Comparison of ENCODE assay signal across 29 cellular contexts in the genomic region with DNA sequence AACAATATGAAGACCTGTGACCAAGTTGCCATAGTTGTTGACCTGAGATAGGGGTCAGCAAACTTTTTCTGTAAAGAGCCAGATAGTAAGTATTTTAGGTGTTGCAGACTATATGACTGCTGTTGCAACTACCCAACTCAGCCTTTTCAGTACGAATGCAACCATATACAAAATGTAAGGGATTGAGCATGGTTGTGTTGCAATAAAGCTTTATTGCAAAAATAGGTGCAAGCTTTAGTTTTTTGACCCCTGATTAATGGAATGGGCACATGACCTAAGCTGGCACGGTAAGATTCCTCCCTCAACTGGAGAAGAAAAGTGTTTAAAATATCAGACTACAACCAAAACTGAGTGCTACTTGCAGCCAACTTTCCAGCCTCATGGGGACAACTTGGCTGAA.
"Had no signal": no experiment of that assay in that cellular context is flagged by ENCODE, and none has a peak within 500 bp of the region (broad histone marks: within the 10 kb centered on the region; RNA-seq: fewer than 3 reads in every experiment).

No MANE protein-coding gene starts in this region.

- H3K4me3 ChIP-seq: stomach, suprapubic skin, testis, thoracic aorta, thyroid gland, tibial artery, tibial nerve, transverse colon, upper lobe of left lung, upper lobe of right lung, uterus, vagina had no signal

- H3K36me3 ChIP-seq: stomach, suprapubic skin, thoracic aorta, thyroid gland, tibial artery, tibial nerve, transverse colon, upper lobe of left lung, upper lobe of right lung, uterus, vagina had no signal

- H3K27ac Mint-ChIP-seq: stimulated activated effector memory CD8-positive, alpha-beta T cell treated with anti-CD3 and anti-CD28 coated beads, Interleukin-12 subunit alpha, Interleukin-12 subunit beta, amount 100 ng/mL, for 72 hours; stimulated activated memory B cell treated with anti-CD40 and anti-IgM and Interleukin-4, amounts not matched to agents 10 μg/mL and 1 μg/mL and 100 μg/mL, for 72 hours; stimulated activated naive B cell treated with anti-CD40 and anti-IgM and Interleukin-4, amounts not matched to agents 10 μg/mL and 1 μg/mL and 100 μg/mL, for 72 hours; stimulated activated naive CD8-positive, alpha-beta T cell treated with anti-CD3 and anti-CD28 coated beads, Interleukin-15, amount 100 ng/mL, for 72 hours; stimulated activated naive CD8-positive, alpha-beta T cell treated with anti-CD3 and anti-CD28 coated beads, Interleukin-15, Interleukin-2, amounts not matched to agents 100 ng/mL and 50 ng/mL, for 24 hours; type B pancreatic cell had no signal

- H3K36me3 Mint-ChIP-seq: stimulated activated effector memory CD8-positive, alpha-beta T cell treated with anti-CD3 and anti-CD28 coated beads, Interleukin-12 subunit alpha, Interleukin-12 subunit beta, amount 100 ng/mL, for 72 hours; stimulated activated memory B cell treated with anti-CD40 and anti-IgM and Interleukin-4, amounts not matched to agents 10 μg/mL and 1 μg/mL and 100 μg/mL, for 72 hours; stimulated activated naive B cell treated with anti-CD40 and anti-IgM and Interleukin-4, amounts not matched to agents 10 μg/mL and 1 μg/mL and 100 μg/mL, for 72 hours had no signal

- H3K9me3 ChIP-seq: stomach, suprapubic skin, testis, thoracic aorta, thyroid gland, tibial nerve, transverse colon, upper lobe of left lung, upper lobe of right lung, uterus, vagina had no signal

- H3K4me1 ChIP-seq: testis, thyroid gland, tibial nerve, upper lobe of right lung, uterus had no signal

- ATAC-seq: stimulated activated effector memory CD8-positive, alpha-beta T cell treated with anti-CD3 and anti-CD28 coated beads, Interleukin-12 subunit alpha, Interleukin-12 subunit beta, amount 100 ng/mL, for 72 hours; stimulated activated memory B cell treated with anti-CD40 and anti-IgM and Interleukin-4, amounts not matched to agents 10 μg/mL and 1 μg/mL and 100 μg/mL, for 72 hours; stimulated activated naive B cell treated with anti-CD40 and anti-IgM and Interleukin-4, amounts not matched to agents 10 μg/mL and 1 μg/mL and 100 μg/mL, for 72 hours; stimulated activated naive CD8-positive, alpha-beta T cell treated with anti-CD3 and anti-CD28 coated beads, Interleukin-15, amount 100 ng/mL, for 72 hours; stimulated activated naive CD8-positive, alpha-beta T cell treated with anti-CD3 and anti-CD28 coated beads, Interleukin-15, Interleukin-2, amounts not matched to agents 100 U/mL and 50 U/mL, for 24 hours; upper lobe of right lung had no signal

- H3K9me3 Mint-ChIP-seq: stimulated activated effector memory CD8-positive, alpha-beta T cell treated with anti-CD3 and anti-CD28 coated beads, Interleukin-12 subunit alpha, Interleukin-12 subunit beta, amount 100 ng/mL, for 72 hours; stimulated activated memory B cell treated with anti-CD40 and anti-IgM and Interleukin-4, amounts not matched to agents 10 μg/mL and 1 μg/mL and 100 μg/mL, for 72 hours; stimulated activated naive B cell treated with anti-CD40 and anti-IgM and Interleukin-4, amounts not matched to agents 10 μg/mL and 1 μg/mL and 100 μg/mL, for 72 hours; stimulated activated naive CD8-positive, alpha-beta T cell treated with anti-CD3 and anti-CD28 coated beads, Interleukin-15, amount 100 ng/mL, for 72 hours; stimulated activated naive CD8-positive, alpha-beta T cell treated with anti-CD3 and anti-CD28 coated beads, Interleukin-15, Interleukin-2, amounts not matched to agents 100 ng/mL and 50 ng/mL, for 24 hours had no signal

- H3K27me3 ChIP-seq: stomach, suprapubic skin, testis, thyroid gland, tibial artery, tibial nerve, transverse colon, upper lobe of left lung, upper lobe of right lung, uterus, vagina had no signal

- H3K4me3 Mint-ChIP-seq: stimulated activated effector memory CD8-positive, alpha-beta T cell treated with anti-CD3 and anti-CD28 coated beads, Interleukin-12 subunit alpha, Interleukin-12 subunit beta, amount 100 ng/mL, for 72 hours; stimulated activated memory B cell treated with anti-CD40 and anti-IgM and Interleukin-4, amounts not matched to agents 10 μg/mL and 1 μg/mL and 100 μg/mL, for 72 hours; stimulated activated naive B cell treated with anti-CD40 and anti-IgM and Interleukin-4, amounts not matched to agents 10 μg/mL and 1 μg/mL and 100 μg/mL, for 72 hours; stimulated activated naive CD8-positive, alpha-beta T cell treated with anti-CD3 and anti-CD28 coated beads, Interleukin-15, amount 100 ng/mL, for 72 hours; stimulated activated naive CD8-positive, alpha-beta T cell treated with anti-CD3 and anti-CD28 coated beads, Interleukin-15, Interleukin-2, amounts not matched to agents 100 ng/mL and 50 ng/mL, for 24 hours; type B pancreatic cell had no signal

- H3K27me3 Mint-ChIP-seq: stimulated activated memory B cell treated with anti-CD40 and anti-IgM and Interleukin-4, amounts not matched to agents 10 μg/mL and 1 μg/mL and 100 μg/mL, for 72 hours; stimulated activated naive B cell treated with anti-CD40 and anti-IgM and Interleukin-4, amounts not matched to agents 10 μg/mL and 1 μg/mL and 100 μg/mL, for 72 hours; stimulated activated naive CD8-positive, alpha-beta T cell treated with anti-CD3 and anti-CD28 coated beads, Interleukin-15, amount 100 ng/mL, for 72 hours; stimulated activated naive CD8-positive, alpha-beta T cell treated with anti-CD3 and anti-CD28 coated beads, Interleukin-15, Interleukin-2, amounts not matched to agents 100 ng/mL and 50 ng/mL, for 24 hours; type B pancreatic cell had no signal

- H3K27ac ChIP-seq: stomach, suprapubic skin, testis, thoracic aorta, thyroid gland, tibial artery, tibial nerve, transverse colon, upper lobe of left lung, upper lobe of right lung, uterus, vagina had no signal

- FAIRE-seq: urothelium cell line had no signal

- DNase-seq: stimulated activated CD4-positive, alpha-beta T cell treated with anti-CD3 and anti-CD28 coated beads, Interleukin-2, amount 100 ng/mL, for 48 hours; stimulated activated CD4-positive, alpha-beta T cell treated with anti-CD3 and anti-CD28 coated beads, Interleukin-4, amount 100 ng/mL, for 1 hour; stimulated activated CD4-positive, alpha-beta T cell treated with anti-CD3 and anti-CD28 coated beads, Interleukin-4, amount 100 ng/mL, for 24 hours; stimulated activated CD4-positive, alpha-beta T cell treated with anti-CD3 and anti-CD28 coated beads, Interleukin-4, amount 100 ng/mL, for 4 hours; stimulated activated CD8-positive, alpha-beta memory T cell treated with anti-CD3 and anti-CD28 coated beads, Interleukin-4, amount 100 ng/mL, for 48 hours; stimulated activated naive B cell treated with anti-CD40 and anti-IgM and Interleukin-4, amounts not matched to agents 10 μg/mL and 1 μg/mL and 100 μg/mL, for 72 hours; stimulated activated naive CD4-positive, alpha-beta T cell; stimulated activated naive CD4-positive, alpha-beta T cell treated with Interleukin-2 at 50 U/mL for 16 hours; stimulated activated naive CD8-positive, alpha-beta T cell treated with anti-CD3 and anti-CD28 coated beads, Interleukin-15, amount 100 ng/mL, for 72 hours; stimulated activated naive CD8-positive, alpha-beta T cell treated with anti-CD3 and anti-CD28 coated beads, Interleukin-15, Interleukin-2, amounts not matched to agents 100 U/mL and 50 U/mL, for 24 hours; stomach; substantia nigra; testis; thyroid gland; tibial artery; transverse colon; trophoblast cell; upper lobe of left lung; upper lobe of right lung; uterus had no signal
